8 cellular contexts compared by ENCODE assay signal in the genomic region with DNA sequence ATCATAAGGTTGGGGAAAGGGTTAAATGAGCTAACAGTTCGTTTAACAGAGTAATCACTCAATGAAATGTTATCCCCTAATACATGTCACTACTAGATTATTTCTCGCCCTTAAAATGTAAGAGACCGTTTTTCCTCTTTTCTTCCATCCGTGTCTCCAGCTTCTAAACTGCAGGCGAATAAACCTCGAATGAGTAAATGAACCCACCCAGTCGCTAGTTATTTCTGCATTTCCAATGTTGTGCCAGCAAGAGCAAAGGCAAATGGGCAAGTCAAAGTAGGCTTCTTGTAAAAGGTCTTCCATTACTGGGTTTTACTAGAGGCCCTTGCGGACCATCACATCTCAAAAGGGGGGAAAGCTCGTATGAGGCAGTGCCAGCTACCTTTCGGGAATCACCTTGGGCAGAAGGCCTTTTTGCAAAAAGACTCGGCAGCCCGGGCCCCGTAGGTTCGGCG. TPM values are rescaled to one million over a fixed set of nuclear protein-coding genes. Genes with fewer than 3 reads are reported as not detected.
DNase-seq lines count a peak whose midpoint lies in the region; ATAC-seq and TF ChIP-seq lines count a peak whose summit lies in the region.

No MANE protein-coding gene starts in this region.

- H4K20me1 ChIP-seq in PC-9 (ENCODE audit: insufficient read depth), result peaks cover 2% of the 10 kb centered on the region

- POLR2A ChIA-PET in PC-9 (lab: Charles Lee; ENCODE audit: unreplicated experiment), result interaction anchor here (0.6 to 1.2 kb wide), 6 partner anchors 11 to 551 kb away, joined by 3 to 9 read pairs (median 4); partner anchors contain the start of genes FAM135A and SDHAF4

- TF ChIP-seq POLR2A in esophagus muscularis mucosa (IDR thresholded peaks at IDR 0.05; ENCODE audit: low read depth), result no peak

- no peaks in the 10 kb centered on the region for H3K9me2 ChIP-seq in PC-9 (ENCODE audit: insufficient read depth)

- H3K36me3 ChIP-seq in PC-9 (ENCODE audit: low read depth), result no peaks in the 10 kb centered on the region
- H3K36me3 ChIP-seq in esophagus muscularis mucosa, result no peaks in the 10 kb centered on the region

- CTCF ChIA-PET in PC-9 (lab: Charles Lee), result no interaction called here

- H2AFZ ChIP-seq in PC-9, result peak overlapping the region; percentile 99

- intact Hi-C loops in PC-9 (cut with micrococcal nuclease; ENCODE audit: unreplicated experiment) (loop anchor here (1.0 to 5.0 kb wide), 2 partner anchors 101 to 255 kb away; partner anchors contain the start of genes FAM135A and SDHAF4), esophagus muscularis mucosa (cut with DNase I) (loop anchor here (5.0 to 10.0 kb wide), 2 partner anchors 100 to 252 kb away; partner anchors contain the start of genes FAM135A and SDHAF4)

- H3K4me1 ChIP-seq in PC-9 (replicated peaks; ENCODE audit: insufficient read depth) (peaks cover 18% of the 10 kb centered on the region), esophagus muscularis mucosa (peaks cover 13 to 30% (median 25%) of the 10 kb centered on the region in 4 donors)

- BruUV-seq in PC-9 (replicated peaks; lab: Mats Ljungman, UMichigan), result TSS peak; percentile 88

- no peaks in the 10 kb centered on the region for H3K9me3 ChIP-seq in PC-9 (ENCODE audit: insufficient read depth, low read depth)
- H3K9me3 ChIP-seq in esophagus muscularis mucosa, result no peaks in the 10 kb centered on the region

- peaks cover 41% of the 10 kb centered on the region for H3K79me2 ChIP-seq in PC-9 (ENCODE audit: low read depth)

- 14% methylated on average over 11 of the region's 15 CpGs for WGBS in esophagus muscularis mucosa

- TF ChIP-seq EP300 in esophagus muscularis mucosa (IDR thresholded peaks at IDR 0.05), result no peak

- ATAC-seq in GM21360 (IDR thresholded peaks at IDR 0.05; ENCODE audit: unreplicated experiment) (peak; percentile 1), HG02610 (IDR thresholded peaks at IDR 0.05; ENCODE audit: unreplicated experiment) (no peak)

- TF ChIP-seq CTCF in PC-9 (conservative IDR thresholded peaks at IDR 0.05), result no peak
- no peak for TF ChIP-seq CTCF in esophagus muscularis mucosa (IDR thresholded peaks at IDR 0.05)
- TF ChIP-seq CTCF in retinal pigment epithelial cell (conservative IDR thresholded peaks at IDR 0.05; ENCODE audit: low read depth, low read length), result no peak

- no peak for DNase-seq in PC-9
- no peak for DNase-seq in esophagus muscularis mucosa (ENCODE audit: extremely low spot score)
- DNase-seq in retinal pigment epithelial cell (ENCODE audit: low read depth), result no peak
- no peak for DNase-seq in COR-L47 (lab: John Stamatoyannopoulos, UW)
- no peak for DNase-seq in kidney tubule cell (ENCODE audit: low spot score)
- DNase-seq in COLO829 (ENCODE audit: low spot score), result no peak

- H3K4me3 ChIP-seq in PC-9, result peak overlapping the region; percentile 72
- H3K4me3 ChIP-seq in esophagus muscularis mucosa, result peak overlapping the region; percentile 89 to 96 (median 93)
- peak overlapping the region; percentile 84 for H3K4me3 ChIP-seq in retinal pigment epithelial cell (ENCODE audit: low read length)

- no peaks in the 10 kb centered on the region for H3K27me3 ChIP-seq in PC-9 (ENCODE audit: insufficient read depth, low read depth)
- H3K27me3 ChIP-seq in esophagus muscularis mucosa, result no peaks in the 10 kb centered on the region

- peak overlapping the region; percentile 95 for H3K4me2 ChIP-seq in PC-9

- H3K27ac ChIP-seq in PC-9 (peak overlapping the region; percentile 56), esophagus muscularis mucosa (replicated peaks in 1 of 4) (peak overlapping the region; percentile 92 to 94 (median 94))

- no peaks in the 10 kb centered on the region; the same call in 1 of the 2 replicates for H3F3A ChIP-seq in PC-9 (ENCODE audit: insufficient read depth, low read depth)

RNA-seq across cellular contexts. Expression of gene SMAP1, which starts 0.4 kb away (rescaled TPM):
- total RNA-seq in PC-9 (2021) (20.6 and 29.3 TPM in 2 replicates), esophagus muscularis mucosa (10 to 100 TPM; 23.7 to 33.1 (median 29.5) TPM)
